In genomic region chr18:42157878-42158277, GRCh38 we compare ENCODE assay signal across 23 cellular contexts.
"Had no signal": no experiment of that assay in that cellular context is flagged by ENCODE, and none has a peak within 500 bp of the region (broad histone marks: within the 10 kb centered on the region; RNA-seq: fewer than 3 reads in every experiment).

No MANE protein-coding gene starts in this region.

- H3K4me3 ChIP-seq: left lung, prostate gland, skin epidermis, vagina had no signal

- H3K9me3 ChIP-seq: left lung, prostate gland, vagina had no signal

- DNase-seq: activated CD4-positive, alpha-beta T cell treated with anti-CD3 and anti-CD28 coated beads, Interleukin-2, amount 50 U/mL, for 1 hour; activated CD4-positive, CD25-positive, alpha-beta regulatory T cell treated with anti-CD3 and anti-CD28 coated beads, Interleukin-2, amount 50 U/mL, for 72 hours; activated CD8-positive, alpha-beta memory T cell treated with anti-CD3 and anti-CD28 coated beads, Interleukin-2, amount 50 U/mL, for 4 hours; activated effector memory CD4-positive, alpha-beta T cell treated with Interleukin-2 at 50 U/mL for 16 hours; activated naive CD4-positive, alpha-beta T cell treated with anti-CD3 and anti-CD28 coated beads, Interleukin-2, amount 10 ng/mL, durations not matched to agents 7 days and 5 days; activated naive CD8-positive, alpha-beta T cell treated with anti-CD3 and anti-CD28 coated beads, Interleukin-2, amount 50 U/mL, for 24 hours; activated T-cell treated with anti-CD3 and anti-CD28 coated beads, Interleukin-2, amount 50 U/mL, for 48 hours; brain microvascular endothelial cell; central memory CD4-positive, alpha-beta T cell; cortex of kidney; effector CD4-positive, alpha-beta T cell; kidney; left lung; mammary epithelial cell; nephron progenitor cell; stimulated activated CD4-positive, alpha-beta T cell treated with anti-CD3 and anti-CD28 coated beads, Interleukin-15, amount 100 ng/mL, for 24 hours; stimulated activated CD4-positive, alpha-beta T cell treated with anti-CD3 and anti-CD28 coated beads, Interleukin-2, amount 100 ng/mL, for 48 hours; stimulated activated naive CD8-positive, alpha-beta T cell treated with anti-CD3 and anti-CD28 coated beads, Interleukin-15, amount 100 ng/mL, for 72 hours; trophoblast cell had no signal

- H3K36me3 ChIP-seq: brain microvascular endothelial cell, left lung, prostate gland, vagina had no signal

- H3K27me3 ChIP-seq: brain microvascular endothelial cell, left lung, vagina had no signal

- H3K27ac ChIP-seq: brain microvascular endothelial cell, left lung, prostate gland, skin epidermis, vagina had no signal

- ATAC-seq: activated naive CD8-positive, alpha-beta T cell treated with anti-CD3 and anti-CD28 coated beads, Interleukin-2, amount 50 U/mL, for 24 hours; left lung; right cardiac atrium; stimulated activated naive CD8-positive, alpha-beta T cell treated with anti-CD3 and anti-CD28 coated beads, Interleukin-15, amount 100 ng/mL, for 72 hours had no signal
